ENCODE assay signal across 12 cellular contexts in genomic region chr21:31397939-31398338, GRCh38. TPM values are rescaled to one million over a fixed set of nuclear protein-coding genes. Genes with fewer than 3 reads are reported as not detected.
DNase-seq lines count a peak whose midpoint lies in the region; TF ChIP-seq lines count a peak whose summit lies in the region.
"Had no signal": no experiment of that assay in that cellular context is flagged by ENCODE, and none has a peak within 500 bp of the region (broad histone marks: within the 10 kb centered on the region; RNA-seq: fewer than 3 reads in every experiment).

No MANE protein-coding gene starts in this region.

- no peak overlapping the region for H3K4me3 ChIP-seq in neuronal stem cell (ENCODE audit: low read length in 2 of 2)

- no CpG with 5 or more reads among the region's 1 CpG for WGBS in neuronal stem cell (ENCODE audit: extremely low coverage in 2 of 2, insufficient read length in 2 of 2, insufficient replicate concordance in 1 of 2), 2 donors

- H3K27ac Mint-ChIP-seq in T-helper 1 cell treated with Interleukin-12 subunit alpha and Interleukin-12 subunit beta and Interleukin-4 antibody, amounts not matched to agents 30 μg/mL and 1 μg/mL, for 36 hours, result peak overlapping the region; percentile 49
- H3K27ac Mint-ChIP-seq in brain, result peak overlapping the region in 3 of 5 experiments; percentile 10 to 84 (median 34)

- no peaks in the 10 kb centered on the region for H3K9me3 ChIP-seq in neuronal stem cell (replicated peaks in 1 of 2; ENCODE audit: control insufficient read depth in 2 of 2, insufficient read depth in 1 of 2, low read depth in 1 of 2, low read length in 2 of 2)

- no peak overlapping the region for H3K9ac ChIP-seq in neuronal stem cell (ENCODE audit: low read depth, low read length, poor library complexity)
- H3K9ac ChIP-seq: parathyroid adenoma had no signal

- H2AFZ ChIP-seq in neuronal stem cell (ENCODE audit: low read length), result peak overlapping the region; percentile 9
- H2AFZ ChIP-seq: parathyroid adenoma had no signal

- peaks cover 3% of the 10 kb centered on the region for H3K27me3 Mint-ChIP-seq in T-helper 1 cell treated with Interleukin-12 subunit alpha and Interleukin-12 subunit beta and Interleukin-4 antibody, amounts not matched to agents 30 μg/mL and 1 μg/mL, for 36 hours (ENCODE audit: low read depth)
- H3K27me3 Mint-ChIP-seq in brain, result peaks cover 4% of the 10 kb centered on the region

- H2AK5ac ChIP-seq in neuronal stem cell (ENCODE audit: low read depth, low read length), result no peak overlapping the region

- no peaks in the 10 kb centered on the region for H3K9me3 Mint-ChIP-seq in T-helper 1 cell treated with Interleukin-12 subunit alpha and Interleukin-12 subunit beta and Interleukin-4 antibody, amounts not matched to agents 30 μg/mL and 1 μg/mL, for 36 hours
- H3K9me3 Mint-ChIP-seq in brain, result peaks cover 0 to 3% (median 0%) of the 10 kb centered on the region in 5 experiments

- H3K18ac ChIP-seq in neuronal stem cell (ENCODE audit: low read length), result no peak overlapping the region

- no peak overlapping the region for H3K14ac ChIP-seq in neuronal stem cell (ENCODE audit: low read length)

- H3K4me1 ChIP-seq in neuronal stem cell (ENCODE audit: control insufficient read depth in 2 of 2, insufficient read depth in 1 of 2, low read depth in 1 of 2, low read length in 2 of 2), result peaks cover 23 to 33% of the 10 kb centered on the region in 2 donors
- H3K4me1 ChIP-seq: parathyroid adenoma had no signal

- DNase-seq in activated CD4-positive, alpha-beta T cell treated with anti-CD3 and anti-CD28 coated beads, Interleukin-2, amount 50 U/mL, for 1 hour, result peak; percentile 9
- no peak for DNase-seq in activated CD4-positive, alpha-beta T cell treated with anti-CD3 and anti-CD28 coated beads for 1 hour
- DNase-seq in neuronal stem cell (ENCODE audit: low spot score) (no peak), GM10266 (ENCODE audit: extremely low spot score) (no peak), KBM-7 (no peak)
- DNase-seq in stimulated activated CD4-positive, alpha-beta T cell treated with anti-CD3 and anti-CD28 coated beads, Interleukin-12 subunit alpha, Interleukin-12 subunit beta, amount 100 ng/mL, for 4 hours, result no peak
- DNase-seq: brain microvascular endothelial cell, DMS79 treated with DMSO at 0.1 percent for 48 hours, NCI-H1436 had no signal

- H2BK120ac ChIP-seq in neuronal stem cell (ENCODE audit: low read depth, low read length), result no peak overlapping the region

- peak overlapping the region; percentile 50 for H3K27ac ChIP-seq in neuronal stem cell (replicated peaks; ENCODE audit: low read length)
- H3K27ac ChIP-seq: brain microvascular endothelial cell, parathyroid adenoma had no signal

- no peak overlapping the region for H2BK5ac ChIP-seq in neuronal stem cell (ENCODE audit: low read length)

- no peak overlapping the region for H3K4ac ChIP-seq in neuronal stem cell (ENCODE audit: low read length)

- in situ Hi-C loops in KBM-7 (cut with MboI; ENCODE audit: low pct_unique_long_range_greater_than_20kb, low sequenced_read_pairs), result no loop called here

- peaks cover 41% of the 10 kb centered on the region for H3K4me1 Mint-ChIP-seq in T-helper 1 cell treated with Interleukin-12 subunit alpha and Interleukin-12 subunit beta and Interleukin-4 antibody, amounts not matched to agents 30 μg/mL and 1 μg/mL, for 36 hours (ENCODE audit: low read depth)
- H3K4me1 Mint-ChIP-seq in brain, result peaks cover 39% of the 10 kb centered on the region

- H3K36me3 Mint-ChIP-seq in T-helper 1 cell treated with Interleukin-12 subunit alpha and Interleukin-12 subunit beta and Interleukin-4 antibody, amounts not matched to agents 30 μg/mL and 1 μg/mL, for 36 hours (ENCODE audit: low read depth), result peaks cover 3% of the 10 kb centered on the region
- H3K36me3 Mint-ChIP-seq in brain, result no peaks in the 10 kb centered on the region

- no peaks in the 10 kb centered on the region for H3K79me1 ChIP-seq in neuronal stem cell (ENCODE audit: low read depth, low read length)

- TF ChIP-seq CTCF in brain (conservative IDR thresholded peaks at IDR 0.05) (no peak), GM10266 (IDR thresholded peaks at IDR 0.05; ENCODE audit: control insufficient read depth, insufficient read depth, low read depth, missing control alignments) (no peak)

- H2BK15ac ChIP-seq in neuronal stem cell (ENCODE audit: low read length), result no peak overlapping the region

- H2BK12ac ChIP-seq in neuronal stem cell (ENCODE audit: low read length), result no peak overlapping the region

- H3K4me2 ChIP-seq in neuronal stem cell (ENCODE audit: insufficient read depth, low read length, poor library complexity, severe bottlenecking), result no peak overlapping the region

- H4K8ac ChIP-seq in neuronal stem cell (ENCODE audit: low read depth, low read length), result no peak overlapping the region

- peak overlapping the region; percentile 31 for H3K4me3 Mint-ChIP-seq in T-helper 1 cell treated with Interleukin-12 subunit alpha and Interleukin-12 subunit beta and Interleukin-4 antibody, amounts not matched to agents 30 μg/mL and 1 μg/mL, for 36 hours
- no peak overlapping the region for H3K4me3 Mint-ChIP-seq in brain

- no peak overlapping the region for H4K91ac ChIP-seq in neuronal stem cell (ENCODE audit: low read depth, low read length, poor library complexity)

- H3K23ac ChIP-seq in neuronal stem cell (ENCODE audit: low read depth, low read length, poor library complexity), result no peak overlapping the region

- no peaks in the 10 kb centered on the region for H3K36me3 ChIP-seq in neuronal stem cell (replicated peaks in 1 of 2; ENCODE audit: control insufficient read depth in 2 of 2, insufficient read depth in 2 of 2, low read length in 2 of 2)
- H3K36me3 ChIP-seq: brain microvascular endothelial cell had no signal

- H3K27me3 ChIP-seq in neuronal stem cell (ENCODE audit: control insufficient read depth in 3 of 3, insufficient read depth in 3 of 3, low read depth in 1 of 3, low read length in 3 of 3), result no peaks in the 10 kb centered on the region
- H3K27me3 ChIP-seq: brain microvascular endothelial cell had no signal

RNA-seq across cellular contexts. Expression of gene TIAM1, which starts 53.9 kb away (rescaled TPM):
- polyA plus RNA-seq in brain (ENCODE audit: insufficient read depth, low read depth, low replicate concordance), result 47.1 TPM
- 37.7 TPM for polyA plus RNA-seq in neuronal stem cell (2013, experiment 1 of 2)
- 35.9 TPM for polyA plus RNA-seq in neuronal stem cell (2013, experiment 2 of 2)
